In the genomic region with DNA sequence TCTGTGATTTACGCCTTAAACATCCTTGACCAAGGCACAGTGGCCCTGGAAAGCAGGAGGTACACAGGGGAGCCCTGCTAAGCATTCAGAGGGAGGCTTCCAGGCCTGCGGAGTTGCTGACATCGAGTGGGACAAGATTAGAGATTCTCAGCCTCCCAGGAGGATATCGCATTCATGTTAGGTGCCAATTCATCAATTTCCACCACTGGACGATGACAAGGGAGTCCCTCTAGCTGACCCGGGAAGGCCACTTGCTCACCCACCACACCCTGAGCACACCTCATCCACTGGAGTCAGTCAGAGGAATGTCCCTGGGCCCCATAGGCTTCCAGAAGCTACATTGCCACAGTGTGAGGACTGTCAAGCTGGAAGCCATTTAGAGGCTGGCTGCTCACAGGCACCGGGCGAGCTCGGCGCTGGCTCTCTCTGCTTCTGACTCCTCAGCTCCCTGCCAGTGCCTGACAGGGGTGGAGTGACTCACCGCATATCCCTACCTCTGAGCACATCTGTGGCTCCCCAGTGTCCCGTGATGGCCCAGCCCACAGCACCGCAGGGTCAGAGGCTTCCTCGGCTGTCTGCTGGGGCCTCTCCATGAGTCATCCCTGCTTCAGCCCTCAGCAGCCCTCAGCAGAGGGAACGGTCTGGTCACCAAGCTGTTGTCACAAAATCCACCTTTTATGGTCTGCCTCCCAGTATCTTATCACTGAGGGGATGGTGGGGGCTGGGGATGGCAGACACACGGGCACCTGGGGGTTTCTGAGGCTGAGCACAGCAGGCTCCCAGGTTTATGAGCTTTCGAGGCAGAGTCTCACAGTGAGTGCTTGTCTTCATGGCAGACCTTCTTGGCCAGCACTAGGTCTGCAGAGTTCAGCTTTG, we compare ENCODE assay signal across 8 cellular contexts.
DNase-seq lines count a peak whose midpoint lies in the region; ATAC-seq and TF ChIP-seq lines count a peak whose summit lies in the region.

No MANE protein-coding gene starts in this region.

- peaks cover 13% of the 10 kb centered on the region for H3K36me3 Mint-ChIP-seq in progenitor cell of endocrine pancreas (ENCODE audit: insufficient read depth)

- H3K9me3 Mint-ChIP-seq in progenitor cell of endocrine pancreas (ENCODE audit: low read depth) = peaks cover 3% of the 10 kb centered on the region

- H3K27ac Mint-ChIP-seq in progenitor cell of endocrine pancreas = peak overlapping the region; percentile 90

- ATAC-seq in HG02870 (IDR thresholded peaks at IDR 0.05; ENCODE audit: unreplicated experiment) (no peak), GM18907 (IDR thresholded peaks at IDR 0.05; ENCODE audit: unreplicated experiment) (no peak), HG02970 (IDR thresholded peaks at IDR 0.05; ENCODE audit: low FRiP score, unreplicated experiment) (no peak), GM19328 (IDR thresholded peaks at IDR 0.05; ENCODE audit: unreplicated experiment) (no peak)

- TF ChIP-seq CTCF in progenitor cell of endocrine pancreas (IDR thresholded peaks at IDR 0.05; ENCODE audit: unreplicated experiment) = no peak

- H3K27me3 Mint-ChIP-seq in progenitor cell of endocrine pancreas = no peaks in the 10 kb centered on the region

- H3K4me1 Mint-ChIP-seq in progenitor cell of endocrine pancreas (ENCODE audit: low read depth) = peaks cover 40% of the 10 kb centered on the region

- DNase-seq in GM04503 (ENCODE audit: low read depth) (peak; percentile 79), OCI-M1 (lab: John Stamatoyannopoulos, UW) (peak; percentile 0), fibroblast of peridontal ligament (ENCODE audit: extremely low read depth) (peak; percentile 80), progenitor cell of endocrine pancreas (ENCODE audit: low spot score, unreplicated experiment) (no peak)

- no peak overlapping the region for H3K4me3 Mint-ChIP-seq in progenitor cell of endocrine pancreas (ENCODE audit: low read depth)
